Comparison of ENCODE assay signal across 16 cellular contexts in the genomic region with DNA sequence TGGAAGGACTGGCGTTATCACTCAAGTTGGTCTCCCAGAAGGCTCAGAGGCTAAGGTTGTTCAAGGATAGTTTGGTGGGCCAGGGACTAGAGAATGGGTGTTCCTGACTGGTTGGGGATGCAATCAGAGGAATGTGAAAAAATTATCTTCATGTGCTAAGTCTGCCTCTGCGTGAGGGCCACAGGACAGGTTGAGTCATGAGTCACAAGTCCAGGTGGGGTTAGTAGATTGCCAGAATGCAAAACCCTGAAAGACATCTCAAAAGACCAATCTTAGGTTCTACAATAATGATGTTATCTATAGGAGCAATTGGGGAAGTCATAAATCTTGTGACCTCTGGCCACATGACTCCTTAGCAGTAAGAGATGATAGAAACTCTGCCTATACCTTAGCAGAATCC.
DNase-seq lines count a peak whose midpoint lies in the region; ATAC-seq, FAIRE-seq and TF ChIP-seq lines count a peak whose summit lies in the region.
"Had no signal": no experiment of that assay in that cellular context is flagged by ENCODE, and none has a peak within 500 bp of the region (broad histone marks: within the 10 kb centered on the region; RNA-seq: fewer than 3 reads in every experiment).

No MANE protein-coding gene starts in this region.

- WGBS in K562 (ENCODE audit: insufficient coverage, low coverage, missing lambda C conversion rate) = 41% methylated on average over 2 of the region's 2 CpGs

- H3K9me3 ChIP-seq in Caco-2 = peaks cover 9% of the 10 kb centered on the region
- no peaks in the 10 kb centered on the region; the same call in 1 of the 2 replicates for H3K9me3 ChIP-seq in K562 (replicated peaks; ENCODE audit: control insufficient read depth, insufficient read depth, low read depth, low read length)
- no peaks in the 10 kb centered on the region for H3K9me3 ChIP-seq in tibial artery
- H3K9me3 ChIP-seq in MM.1S (replicated peaks; ENCODE audit: insufficient read depth, low read length) = no peaks in the 10 kb centered on the region

- CTCF ChIA-PET in Caco-2 (lab: Charles Lee) = no interaction called here
- CTCF ChIA-PET in K562 (lab: Yijun Ruan, JAX; ENCODE audit: low intra/inter-chr PET ratio) = no interaction called here

- no peaks in the 10 kb centered on the region for H3K9me2 ChIP-seq in MM.1S (replicated peaks; ENCODE audit: insufficient read depth, low read length)

- H3F3A ChIP-seq in MM.1S (ENCODE audit: insufficient read depth, low read length) = no peaks in the 10 kb centered on the region

- H3K9me3 Mint-ChIP-seq in Caco-2 (ENCODE audit: unreplicated experiment) = no peaks in the 10 kb centered on the region
- no peaks in the 10 kb centered on the region for H3K9me3 Mint-ChIP-seq in stimulated activated memory B cell treated with anti-CD40 and anti-IgM and Interleukin-4, amounts not matched to agents 10 μg/mL and 1 μg/mL and 100 μg/mL, for 72 hours
- H3K9me3 Mint-ChIP-seq: CD4-positive, alpha-beta T cell; H9 had no signal

- peaks cover 42% of the 10 kb centered on the region for H3K4me1 Mint-ChIP-seq in Caco-2 (ENCODE audit: low read depth, unreplicated experiment)
- peaks cover 5% of the 10 kb centered on the region for H3K4me1 Mint-ChIP-seq in stimulated activated memory B cell treated with anti-CD40 and anti-IgM and Interleukin-4, amounts not matched to agents 10 μg/mL and 1 μg/mL and 100 μg/mL, for 72 hours
- H3K4me1 Mint-ChIP-seq: H9 had no signal

- H3K9ac ChIP-seq in K562 (ENCODE audit: insufficient read depth in 1 of 2, low read depth in 2 of 2, low read length in 2 of 2) (no peak overlapping the region), MM.1S (ENCODE audit: low read length) (no peak overlapping the region)

- H3K27ac Mint-ChIP-seq in Caco-2 (ENCODE audit: unreplicated experiment) = peak overlapping the region; percentile 77
- peak overlapping the region; percentile 17 for H3K27ac Mint-ChIP-seq in stimulated activated memory B cell treated with anti-CD40 and anti-IgM and Interleukin-4, amounts not matched to agents 10 μg/mL and 1 μg/mL and 100 μg/mL, for 72 hours
- H3K27ac Mint-ChIP-seq: B cell; CD4-positive, alpha-beta T cell; H9 had no signal

- H3K79me2 ChIP-seq in K562 (ENCODE audit: control insufficient read depth, insufficient read depth, low read length) = no peaks in the 10 kb centered on the region
- H3K79me2 ChIP-seq in MM.1S (ENCODE audit: low read length) = no peaks in the 10 kb centered on the region

- peak; percentile 59 for ATAC-seq in K562
- ATAC-seq in left colon = peak; percentile 46
- no peak for ATAC-seq in stimulated activated memory B cell treated with anti-CD40 and anti-IgM and Interleukin-4, amounts not matched to agents 10 μg/mL and 1 μg/mL and 100 μg/mL, for 72 hours
- ATAC-seq: GM12878 had no signal

- no peaks in the 10 kb centered on the region for H3K36me3 ChIP-seq in Caco-2 (ENCODE audit: control insufficient read depth, insufficient read depth, low read length)
- H3K36me3 ChIP-seq in K562 (ENCODE audit: control insufficient read depth, insufficient read depth, low read length) = no peaks in the 10 kb centered on the region
- H3K36me3 ChIP-seq in tibial artery = no peaks in the 10 kb centered on the region
- H3K36me3 ChIP-seq in MM.1S (replicated peaks; ENCODE audit: insufficient read depth, low read length) = no peaks in the 10 kb centered on the region

- H3K4me3 ChIP-seq in Caco-2 (ENCODE audit: low read depth, low read length) (no peak overlapping the region), K562 (no peak overlapping the region), tibial artery (no peak overlapping the region), MM.1S (ENCODE audit: low read length) (no peak overlapping the region)
- H3K4me3 ChIP-seq: GM12878 had no signal

- H3K27ac ChIP-seq in K562 (ENCODE audit: extremely low read depth, low read depth, low read length) (no peak overlapping the region), tibial artery (no peak overlapping the region), MM.1S (ENCODE audit: low read length) (no peak overlapping the region)

- no peak overlapping the region for H2AFZ ChIP-seq in K562 (ENCODE audit: low read depth, low read length)
- H2AFZ ChIP-seq in MM.1S (ENCODE audit: low read length) = no peak overlapping the region

- TF ChIP-seq POLR2A in K562 (conservative IDR thresholded peaks at IDR 0.05) = no peak

- H3K4me2 ChIP-seq in K562 (ENCODE audit: insufficient read depth, low read length) (no peak overlapping the region), MM.1S (ENCODE audit: low read depth, low read length) (no peak overlapping the region)

- DNase-seq in Caco-2 = peak; percentile 46 to 80
- peak in 1 of 4 experiments; percentile 44 for DNase-seq in K562 (ENCODE audit: extremely low read depth in 1 of 4, low spot score in 3 of 4)
- DNase-seq in left colon = no peak
- DNase-seq in tibial artery = no peak
- DNase-seq in MM.1S = no peak
- DNase-seq in NCI-H748 treated with DMSO at 0.1 percent for 48 hours (lab: John Stamatoyannopoulos, UW) = no peak
- DNase-seq: C1 segment of cervical spinal cord; CD4-positive, alpha-beta T cell; DMS79; GOT3; H9 had no signal

- H3K27me3 Mint-ChIP-seq in Caco-2 (ENCODE audit: insufficient read depth, unreplicated experiment) = no peaks in the 10 kb centered on the region
- no peaks in the 10 kb centered on the region for H3K27me3 Mint-ChIP-seq in stimulated activated memory B cell treated with anti-CD40 and anti-IgM and Interleukin-4, amounts not matched to agents 10 μg/mL and 1 μg/mL and 100 μg/mL, for 72 hours
- H3K27me3 Mint-ChIP-seq: B cell had no signal

- H4K20me1 ChIP-seq in K562 (replicated peaks; ENCODE audit: control insufficient read depth, insufficient read depth, low read length) (no peaks in the 10 kb centered on the region), MM.1S (ENCODE audit: insufficient read depth, low read length) (no peaks in the 10 kb centered on the region)

- TF ChIP-seq CTCF in Caco-2 (IDR thresholded peaks at IDR 0.05; ENCODE audit: insufficient read depth in 1 of 2, low read depth in 1 of 2, low read length in 1 of 2, severe bottlenecking in 1 of 2, unreplicated experiment in 1 of 2) = no peak
- TF ChIP-seq CTCF in K562 (IDR thresholded peaks at IDR 0.05 in 2 of 3, conservative IDR thresholded peaks at IDR 0.05 in 1 of 3; ENCODE audit: insufficient read depth in 2 of 3, low read depth in 1 of 3, low read length in 3 of 3) = no peak
- no peak for TF ChIP-seq CTCF in tibial artery (IDR thresholded peaks at IDR 0.05)
- TF ChIP-seq CTCF in MM.1S (IDR thresholded peaks at IDR 0.05; ENCODE audit: low read length) = no peak

- H3K9me1 ChIP-seq in K562 (ENCODE audit: control insufficient read depth, insufficient read depth, low read length) = no peaks in the 10 kb centered on the region

- peaks cover under 1% of the 10 kb centered on the region for H3K36me3 Mint-ChIP-seq in Caco-2 (ENCODE audit: insufficient read depth, unreplicated experiment)
- H3K36me3 Mint-ChIP-seq in stimulated activated memory B cell treated with anti-CD40 and anti-IgM and Interleukin-4, amounts not matched to agents 10 μg/mL and 1 μg/mL and 100 μg/mL, for 72 hours = no peaks in the 10 kb centered on the region

- intact Hi-C loops in Caco-2 (cut with micrococcal nuclease; ENCODE audit: unreplicated experiment) (no loop called here), K562 (cut with micrococcal nuclease) (no loop called here), left colon (cut with DNase I, micrococcal nuclease) (no loop called here), tibial artery (cut with DNase I; ENCODE audit: low total_unique reads) (no loop called here)

- H3K4me3 Mint-ChIP-seq in Caco-2 (ENCODE audit: unreplicated experiment) = no peak overlapping the region
- H3K4me3 Mint-ChIP-seq in stimulated activated memory B cell treated with anti-CD40 and anti-IgM and Interleukin-4, amounts not matched to agents 10 μg/mL and 1 μg/mL and 100 μg/mL, for 72 hours = no peak overlapping the region
- H3K4me3 Mint-ChIP-seq: B cell; CD4-positive, alpha-beta T cell; H9 had no signal

- BruUV-seq in Caco-2 (replicated peaks; lab: Mats Ljungman, UMichigan) (no TSS peak), K562 (replicated peaks; lab: Mats Ljungman, UMichigan) (no TSS peak)

- TF ChIP-seq RAD21 in K562 (CRISPR knock-in tag; conservative IDR thresholded peaks at IDR 0.05 in 1 of 2, IDR thresholded peaks at IDR 0.05 in 1 of 2) = no peak

- POLR2A ChIA-PET in Caco-2 (lab: Charles Lee) (interaction anchor here (0.7 kb wide), 1 partner anchor 27 kb away, joined by 3 read pairs; no protein-coding TSS in a partner anchor), K562 (lab: Yijun Ruan, JAX) (interaction anchor here (1.1 kb wide), 1 partner anchor 11 kb away, joined by 4 read pairs; no protein-coding TSS in a partner anchor)

- TF ChIP-seq EP300 in K562 (IDR thresholded peaks at IDR 0.05; ENCODE audit: low read length) = peak; percentile 51

- in situ Hi-C loops in K562 (cut with MboI) = no loop called here

- H3K27me3 ChIP-seq in Caco-2 (replicated peaks; ENCODE audit: control insufficient read depth, insufficient read depth, low read length) (no peaks in the 10 kb centered on the region), K562 (ENCODE audit: control insufficient read depth in 2 of 2, insufficient read depth in 2 of 2, low read length in 2 of 2) (no peaks in the 10 kb centered on the region), tibial artery (no peaks in the 10 kb centered on the region), MM.1S (replicated peaks; ENCODE audit: insufficient read depth, low read length) (no peaks in the 10 kb centered on the region)

- H3K4me1 ChIP-seq in Caco-2 (peaks cover 49% of the 10 kb centered on the region), K562 (replicated peaks in 1 of 2; ENCODE audit: control insufficient read depth in 2 of 2, insufficient read depth in 2 of 2, low read length in 2 of 2) (peaks cover 0 to 9% of the 10 kb centered on the region in 2 experiments; a peak in 2 of 5 replicates), tibial artery (no peaks in the 10 kb centered on the region), MM.1S (ENCODE audit: low read length) (no peaks in the 10 kb centered on the region)

- FAIRE-seq in K562 (lab: Jason Lieb, UNC) = no peak
- FAIRE-seq: A204.1, GM12878, GM19239 had no signal

TF ChIP-seq in K562, 482 proteins besides CTCF, POLR2A, EP300 and RAD21 (continues in another document):
- TF ChIP-seq TEAD1 (CRISPR knock-in tag; IDR thresholded peaks at IDR 0.05) (peak in 1 of 2 experiments; percentile 53; a peak in 1 of 4 replicates), TAL1 (IDR thresholded peaks at IDR 0.05) (peak; percentile 67), JUND (IDR thresholded peaks at IDR 0.05; ENCODE audit: borderline replicate concordance, low read depth, low read length) (peak; percentile 83), JUND (tag; IDR thresholded peaks at IDR 0.05; ENCODE audit: borderline replicate concordance, low read depth, low read length) (peak; percentile 84; the same call in 2 of the 3 replicates), SMARCE1 (IDR thresholded peaks at IDR 0.05) (peak; percentile 81; the same call in 1 of the 2 replicates), KLF1 (tag; IDR thresholded peaks at IDR 0.05) (no peak), HMG20B (CRISPR knock-in tag; IDR thresholded peaks at IDR 0.05) (no peak), SLC30A9 (CRISPR knock-in tag; IDR thresholded peaks at IDR 0.05) (no peak)

Comparison
In these comparisons a context has a peak if more than half of its experiments do, and no peak if none do; other contexts are left out.
1. DNase-seq: peak in Caco-2 (2 of 2); none in left colon (0 of 2), tibial artery (0 of 2), MM.1S (single experiment) and NCI-H748 treated with DMSO at 0.1 percent for 48 hours (single experiment).